In the genomic region with DNA sequence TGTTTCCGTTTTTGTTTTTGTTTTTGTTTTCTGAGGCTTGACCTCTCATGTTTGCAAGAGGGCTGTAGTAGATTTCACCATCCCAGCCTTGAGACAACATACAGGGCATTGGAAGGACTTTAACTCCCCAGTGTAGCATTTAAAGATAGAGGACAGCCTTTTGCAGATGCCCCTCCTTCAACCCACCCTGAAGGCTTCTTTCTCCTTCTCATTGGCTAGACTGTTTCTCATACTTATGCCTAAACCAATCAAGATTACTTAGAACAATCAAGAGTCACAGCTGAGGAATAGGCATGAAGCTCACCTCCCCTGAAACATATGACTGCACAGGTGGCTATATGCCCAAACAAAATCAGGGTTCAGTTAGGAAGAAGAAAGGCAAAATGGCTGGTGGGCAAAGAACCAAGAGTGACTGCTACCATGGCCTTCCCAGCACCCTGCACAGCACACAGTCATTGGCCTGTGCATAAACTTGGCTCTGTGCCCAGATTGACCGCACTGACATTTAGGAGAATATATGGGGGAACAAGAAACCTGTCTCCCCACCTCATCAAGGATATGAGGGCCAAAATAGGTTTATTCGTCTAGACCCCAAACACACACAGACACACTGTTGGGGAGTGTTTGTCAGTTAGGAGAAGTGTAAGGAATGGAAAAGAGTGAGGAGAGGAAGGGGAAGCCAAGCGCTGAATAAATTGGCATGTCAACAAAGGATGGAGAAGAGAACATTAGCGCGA, we compare ENCODE assay signal across 26 cellular contexts.
A peak's percentile ranks its signal among the peaks of the same experiment; 100 is the strongest.
DNase-seq lines count a peak whose midpoint lies in the region; ATAC-seq and TF ChIP-seq lines count a peak whose summit lies in the region.
"Had no signal": no experiment of that assay in that cellular context is flagged by ENCODE, and none has a peak within 500 bp of the region (broad histone marks: within the 10 kb centered on the region; RNA-seq: fewer than 3 reads in every experiment).

No MANE protein-coding gene starts in this region.

- no peak overlapping the region for H3K4me3 Mint-ChIP-seq in neural crest cell
- H3K4me3 Mint-ChIP-seq: B cell; CD8-positive, alpha-beta memory T cell; naive thymus-derived CD8-positive, alpha-beta T cell had no signal

- no peak overlapping the region for H3K4me3 ChIP-seq in OCI-LY1 (ENCODE audit: low read depth, low read length, poor library complexity, severe bottlenecking)
- H3K4me3 ChIP-seq: heart left ventricle, ovary, PC-9, right lobe of liver, tibial artery had no signal

- DNase-seq in Ammon's horn (ENCODE audit: low spot score) (peak; percentile 56), cerebellar cortex (ENCODE audit: low spot score) (peak; percentile 22), neural crest cell (ENCODE audit: low read depth, low spot score) (no peak), T-helper 9 cell (no peak), HuH-7.5 (ENCODE audit: low spot score) (no peak), left lobe of liver (ENCODE audit: low spot score) (no peak)
- DNase-seq: activated CD4-positive, alpha-beta T cell treated with anti-CD3 and anti-CD28 coated beads, Interleukin-2, amount 50 U/mL, for 48 hours; activated CD4-positive, CD25-positive, alpha-beta regulatory T cell; activated CD8-positive, alpha-beta memory T cell treated with anti-CD3 and anti-CD28 coated beads, Interleukin-2, amount 50 U/mL, for 4 hours; CD8-positive, alpha-beta memory T cell; effector CD8-positive, alpha-beta T cell; heart left ventricle; naive thymus-derived CD8-positive, alpha-beta T cell; NCI-H1694 treated with DMSO at 0.1 percent for 48 hours; NCI-H82; ovary; right lobe of liver; stimulated activated CD4-positive, alpha-beta T cell treated with anti-CD3 and anti-CD28 coated beads, Interleukin-4, amount 100 ng/mL, for 4 hours; stimulated activated naive CD4-positive, alpha-beta T cell treated with Interleukin-2 at 50 U/mL for 16 hours; SW 1271; tibial artery had no signal

- H3K79me2 ChIP-seq in OCI-LY1 (ENCODE audit: insufficient read depth, low read length): no peaks in the 10 kb centered on the region

- no peaks in the 10 kb centered on the region for H3K36me3 Mint-ChIP-seq in neural crest cell (ENCODE audit: low read depth)
- H3K36me3 Mint-ChIP-seq: CD8-positive, alpha-beta memory T cell; naive thymus-derived CD8-positive, alpha-beta T cell had no signal

- no peaks in the 10 kb centered on the region for H3F3A ChIP-seq in OCI-LY1 (ENCODE audit: insufficient read depth, low read length)

- H3K4me1 Mint-ChIP-seq in neural crest cell: peaks cover 44% of the 10 kb centered on the region
- H3K4me1 Mint-ChIP-seq: B cell; CD8-positive, alpha-beta memory T cell; naive thymus-derived CD8-positive, alpha-beta T cell had no signal

- peak overlapping the region; percentile 68 for H3K27ac Mint-ChIP-seq in neural crest cell (ENCODE audit: unreplicated experiment)
- H3K27ac Mint-ChIP-seq: activated naive CD4-positive, alpha-beta T cell treated with anti-CD3 and anti-CD28 coated beads, Interleukin-2, amount 50 U/mL, for 72 hours; B cell; CD8-positive, alpha-beta memory T cell; naive thymus-derived CD8-positive, alpha-beta T cell had no signal

- H3K27me3 Mint-ChIP-seq in neural crest cell (ENCODE audit: low read depth): no peaks in the 10 kb centered on the region

- TF ChIP-seq CTCF in OCI-LY1 (IDR thresholded peaks at IDR 0.05; ENCODE audit: low read length) (no peak), neural crest cell (conservative IDR thresholded peaks at IDR 0.05) (no peak)

- no peaks in the 10 kb centered on the region for H3K36me3 ChIP-seq in OCI-LY1 (ENCODE audit: insufficient read depth, low read length)
- H3K36me3 ChIP-seq: heart left ventricle, ovary, right lobe of liver, tibial artery had no signal

- no peak overlapping the region for H2AFZ ChIP-seq in OCI-LY1 (ENCODE audit: low read length)
- H2AFZ ChIP-seq: PC-9 had no signal

- H3K9ac ChIP-seq in OCI-LY1 (ENCODE audit: low read length): no peak overlapping the region

- H3K4me1 ChIP-seq in OCI-LY1 (ENCODE audit: insufficient read depth, low read length, severe bottlenecking): peaks cover 46% of the 10 kb centered on the region
- H3K4me1 ChIP-seq: right lobe of liver, tibial artery had no signal

- H4K20me1 ChIP-seq in OCI-LY1 (ENCODE audit: insufficient read depth, low read length): no peaks in the 10 kb centered on the region

- no peak for ATAC-seq in left lobe of liver
- no peak for ATAC-seq in GM21717 (IDR thresholded peaks at IDR 0.05; ENCODE audit: unreplicated experiment)
- ATAC-seq: activated naive CD4-positive, alpha-beta T cell treated with anti-CD3 and anti-CD28 coated beads, Interleukin-2, amount 50 U/mL, for 72 hours; heart left ventricle; naive thymus-derived CD8-positive, alpha-beta T cell; right lobe of liver had no signal

- H3K27me3 ChIP-seq in OCI-LY1 (ENCODE audit: insufficient read depth, low read length): no peaks in the 10 kb centered on the region
- H3K27me3 ChIP-seq: heart left ventricle, ovary, right lobe of liver had no signal

- peaks cover under 1% of the 10 kb centered on the region for H3K9me3 Mint-ChIP-seq in neural crest cell
- H3K9me3 Mint-ChIP-seq: naive thymus-derived CD8-positive, alpha-beta T cell had no signal

- H3K27ac ChIP-seq in OCI-LY1 (ENCODE audit: low read depth, low read length, poor library complexity, severe bottlenecking): peak overlapping the region; percentile 65
- H3K27ac ChIP-seq: heart left ventricle, ovary, PC-9, right lobe of liver, tibial artery had no signal

- H3K4me2 ChIP-seq in OCI-LY1 (ENCODE audit: low read length): no peak overlapping the region
- H3K4me2 ChIP-seq: PC-9 had no signal

- no peaks in the 10 kb centered on the region for H3K9me3 ChIP-seq in OCI-LY1 (ENCODE audit: low read length)
- H3K9me3 ChIP-seq: heart left ventricle, ovary, right lobe of liver, tibial artery had no signal

- no peaks in the 10 kb centered on the region for H3K9me2 ChIP-seq in OCI-LY1 (ENCODE audit: low read depth, low read length)

Comparison
In these comparisons a context has a peak if more than half of its experiments do, and no peak if none do; other contexts are left out.
1. DNase-seq: peak in Ammon's horn (single experiment) and cerebellar cortex (single experiment); none in neural crest cell (single experiment), T-helper 9 cell (single experiment), HuH-7.5 (single experiment) and left lobe of liver (single experiment).